ENCODE assay signal across 10 cellular contexts in the genomic region with DNA sequence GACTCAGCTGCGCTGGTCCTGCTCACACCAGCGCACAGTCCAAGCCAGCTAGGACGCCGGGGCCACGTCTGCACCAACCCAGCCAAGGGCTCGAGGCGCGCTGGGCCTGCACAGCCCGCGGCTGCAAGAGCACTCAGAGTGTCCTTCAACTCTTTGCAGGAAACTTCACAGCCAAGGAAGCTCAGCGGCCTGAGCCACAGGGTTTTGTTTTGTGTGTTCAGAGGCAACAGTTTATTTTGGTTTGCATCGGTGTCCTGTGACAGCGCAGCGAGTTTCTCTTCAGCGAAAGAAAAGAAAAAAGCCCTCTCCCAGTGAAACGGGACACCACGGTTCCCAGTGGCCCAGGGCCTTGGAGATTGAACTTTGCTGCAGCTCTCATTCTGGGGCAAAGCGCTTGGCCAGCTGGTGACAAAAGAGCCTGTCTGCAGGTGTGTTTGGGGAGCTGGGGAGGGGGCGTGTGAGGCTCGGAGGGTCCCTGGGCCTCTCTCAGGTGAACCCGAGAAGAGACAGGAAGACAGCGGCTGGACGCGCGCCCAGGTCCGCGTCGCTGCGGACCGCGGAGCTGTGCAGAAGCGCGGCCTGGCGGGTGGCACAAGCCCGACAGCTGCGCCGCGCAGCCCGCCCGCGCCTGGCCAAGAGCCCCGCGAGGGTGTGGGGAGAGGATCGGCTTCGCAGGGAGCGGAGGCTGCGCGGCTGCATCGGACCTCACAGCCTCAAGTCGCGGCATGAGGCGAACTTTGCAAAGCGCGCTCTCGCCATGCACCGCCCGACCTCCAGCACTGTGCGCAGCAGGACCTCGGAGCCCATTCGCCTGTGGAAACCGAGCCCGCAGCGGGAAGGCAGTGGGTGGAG. TPM values are rescaled to one million over a fixed set of nuclear protein-coding genes. Genes with fewer than 3 reads are reported as not detected.
DNase-seq lines count a peak whose midpoint lies in the region; ATAC-seq and TF ChIP-seq lines count a peak whose summit lies in the region.
"Had no signal": no experiment of that assay in that cellular context is flagged by ENCODE, and none has a peak within 500 bp of the region (broad histone marks: within the 10 kb centered on the region; RNA-seq: fewer than 3 reads in every experiment).

No MANE protein-coding gene starts in this region.

- H3K4me3 Mint-ChIP-seq in natural killer cell: peak overlapping the region; percentile 37
- no peak overlapping the region for H3K4me3 Mint-ChIP-seq in natural killer cell treated with Interleukin-12 subunit alpha and Interleukin-12 subunit beta and Interleukin-15 and Interleukin-18, amount 100 ng/mL, for 72 hours
- peak overlapping the region in 1 of 2 donors; percentile 40 for H3K4me3 Mint-ChIP-seq in effector memory CD8-positive, alpha-beta T cell

- no peaks in the 10 kb centered on the region for H3K36me3 Mint-ChIP-seq in natural killer cell
- no peaks in the 10 kb centered on the region for H3K36me3 Mint-ChIP-seq in natural killer cell treated with Interleukin-12 subunit alpha and Interleukin-12 subunit beta and Interleukin-15 and Interleukin-18, amount 100 ng/mL, for 72 hours
- H3K36me3 Mint-ChIP-seq in effector memory CD8-positive, alpha-beta T cell (ENCODE audit: insufficient read depth): no peaks in the 10 kb centered on the region

- peaks cover 1% of the 10 kb centered on the region for H3K36me3 ChIP-seq in fibroblast of lung (ENCODE audit: control insufficient read depth, insufficient read depth, low read length)

- peak overlapping the region; percentile 26 for H2AFZ ChIP-seq in fibroblast of lung (ENCODE audit: low read length)

- no peaks in the 10 kb centered on the region for H3K27me3 ChIP-seq in fibroblast of lung (ENCODE audit: control insufficient read depth, insufficient read depth, low read length)

- no peak overlapping the region for H3K27ac Mint-ChIP-seq in natural killer cell
- no peak overlapping the region for H3K27ac Mint-ChIP-seq in natural killer cell treated with Interleukin-12 subunit alpha and Interleukin-12 subunit beta and Interleukin-15 and Interleukin-18, amount 100 ng/mL, for 72 hours
- H3K27ac Mint-ChIP-seq in effector memory CD8-positive, alpha-beta T cell: no peak overlapping the region

- peak overlapping the region; percentile 85 for H3K4me2 ChIP-seq in fibroblast of lung (ENCODE audit: extremely low read depth, insufficient read depth, low read length)

- H3K4me1 ChIP-seq in fibroblast of lung (ENCODE audit: control insufficient read depth, extremely low read depth, insufficient read depth, low read length): peaks cover 2% of the 10 kb centered on the region

- peak overlapping the region; percentile 51 for H3K9ac ChIP-seq in fibroblast of lung (ENCODE audit: insufficient read depth, low read length)

- TF ChIP-seq CTCF in natural killer cell (IDR thresholded peaks at IDR 0.05) (no peak), fibroblast of lung (conservative IDR thresholded peaks at IDR 0.05 in 1 of 2, IDR thresholded peaks at IDR 0.05 in 1 of 2; ENCODE audit: low read depth in 1 of 2, low read length in 2 of 2) (no peak)

- H3K9me3 Mint-ChIP-seq in natural killer cell: no peaks in the 10 kb centered on the region
- no peaks in the 10 kb centered on the region for H3K9me3 Mint-ChIP-seq in natural killer cell treated with Interleukin-12 subunit alpha and Interleukin-12 subunit beta and Interleukin-15 and Interleukin-18, amount 100 ng/mL, for 72 hours
- H3K9me3 Mint-ChIP-seq in effector memory CD8-positive, alpha-beta T cell: no peaks in the 10 kb centered on the region

- H3K27ac ChIP-seq in fibroblast of lung (ENCODE audit: insufficient read depth, low read length): no peak overlapping the region
- H3K27ac ChIP-seq: VCaP had no signal

- H3K9me3 ChIP-seq in fibroblast of lung (ENCODE audit: control insufficient read depth, insufficient read depth, low read depth, low read length): no peaks in the 10 kb centered on the region

- DNase-seq in natural killer cell (no peak), fibroblast of lung (ENCODE audit: low read depth in 2 of 2) (peak; percentile 42 to 64), myocyte (ENCODE audit: low read depth) (peak; percentile 74), NCI-H774 (lab: John Stamatoyannopoulos, UW) (no peak)
- DNase-seq in natural killer cell treated with Interleukin-12 subunit alpha and Interleukin-12 subunit beta and Interleukin-15 and Interleukin-18, amount 100 ng/mL, for 72 hours (ENCODE audit: low spot score): no peak
- DNase-seq in effector memory CD8-positive, alpha-beta T cell: no peak
- DNase-seq in stimulated activated naive CD4-positive, alpha-beta T cell treated with Interleukin-2 at 50 U/mL for 16 hours (lab: John Stamatoyannopoulos, UW): no peak
- DNase-seq: DMS79 treated with DMSO at 0.1 percent for 48 hours had no signal

- H4K20me1 ChIP-seq in fibroblast of lung (ENCODE audit: control insufficient read depth, extremely low read depth, insufficient read depth, low read length): no peaks in the 10 kb centered on the region

- H3K4me3 ChIP-seq in fibroblast of lung (replicated peaks in 1 of 4; ENCODE audit: control extremely low read depth in 1 of 4, insufficient read depth in 1 of 4, low read depth in 3 of 4, low read length in 4 of 4): peak overlapping the region; percentile 49 to 92 (median 66)

- H3K4me1 Mint-ChIP-seq in natural killer cell: no peaks in the 10 kb centered on the region
- H3K4me1 Mint-ChIP-seq in natural killer cell treated with Interleukin-12 subunit alpha and Interleukin-12 subunit beta and Interleukin-15 and Interleukin-18, amount 100 ng/mL, for 72 hours (ENCODE audit: low read depth in 2 of 2): no peaks in the 10 kb centered on the region
- H3K4me1 Mint-ChIP-seq in effector memory CD8-positive, alpha-beta T cell (ENCODE audit: low read depth in 2 of 2): peaks cover 0 to 1% of the 10 kb centered on the region in 2 donors

- no peak for ATAC-seq in natural killer cell
- no peak for ATAC-seq in natural killer cell treated with Interleukin-12 subunit alpha and Interleukin-12 subunit beta and Interleukin-15 and Interleukin-18, amount 100 ng/mL, for 72 hours
- ATAC-seq in effector memory CD8-positive, alpha-beta T cell (replicated peaks): no peak
- no peak for ATAC-seq in HG02763 (IDR thresholded peaks at IDR 0.05; ENCODE audit: unreplicated experiment)

- peaks cover 26% of the 10 kb centered on the region for H3K79me2 ChIP-seq in fibroblast of lung (ENCODE audit: control insufficient read depth, insufficient read depth, low read length)

- H3K27me3 Mint-ChIP-seq in natural killer cell (ENCODE audit: low read depth in 2 of 2): peaks cover 26 to 39% of the 10 kb centered on the region in 2 donors
- H3K27me3 Mint-ChIP-seq in natural killer cell treated with Interleukin-12 subunit alpha and Interleukin-12 subunit beta and Interleukin-15 and Interleukin-18, amount 100 ng/mL, for 72 hours: peaks cover 14% of the 10 kb centered on the region in 2 donors
- H3K27me3 Mint-ChIP-seq in effector memory CD8-positive, alpha-beta T cell: peaks cover 30 to 64% of the 10 kb centered on the region in 2 donors

- intact Hi-C loops in natural killer cell (cut with micrococcal nuclease): no loop called here

RNA-seq across cellular contexts. Expression of gene CXCL12, which starts 0.9 kb away (rescaled TPM):
- total RNA-seq in natural killer cell (not detected), fibroblast of lung (526 and 611 TPM in 2 replicates), myocyte (8.1 and 9.1 TPM in 2 replicates)
- 1 to 10 TPM in 1 of 2 donors, not detected in 1; 2.0 TPM for total RNA-seq in natural killer cell treated with Interleukin-12 subunit alpha and Interleukin-12 subunit beta and Interleukin-15 and Interleukin-18, amount 100 ng/mL, for 72 hours
- polyA plus RNA-seq in fibroblast of lung: 83.3 and 268 TPM in 2 replicates
- 74.1 and 248 TPM in 2 replicates for polyA plus RNA-seq in fibroblast of lung (2012)
- 53.2 and 256 TPM in 2 replicates for polyA minus RNA-seq in fibroblast of lung (ENCODE audit: low replicate concordance)
- 7.8 TPM for polyA plus RNA-seq in myocyte (2012)

Comparison
In these comparisons a context has a peak if more than half of its experiments do, and no peak if none do; other contexts are left out.
1. DNase-seq: peak in fibroblast of lung (2 of 2) and myocyte (single experiment); none in natural killer cell (single experiment), natural killer cell treated with Interleukin-12 subunit alpha and Interleukin-12 subunit beta and Interleukin-15 and Interleukin-18, amount 100 ng/mL, for 72 hours (single experiment), NCI-H774 (single experiment), effector memory CD8-positive, alpha-beta T cell (0 of 3) and stimulated activated naive CD4-positive, alpha-beta T cell treated with Interleukin-2 at 50 U/mL for 16 hours (single experiment).
2. RNA of gene CXCL12, which starts 0.9 kb away (total RNA-seq): 526 to 611 TPM in fibroblast of lung; 8.1 to 9.1 TPM in myocyte, 2.0 TPM in natural killer cell treated with Interleukin-12 subunit alpha and Interleukin-12 subunit beta and Interleukin-15 and Interleukin-18, amount 100 ng/mL, for 72 hours and not detected in natural killer cell; every median in the first group is over 10 times any median in the second.